Comparison of ENCODE assay signal across 12 cellular contexts in genomic region chr20:44866703-44867335, GRCh38. TPM values are rescaled to one million over a fixed set of nuclear protein-coding genes. Genes with fewer than 3 reads are reported as not detected.
DNase-seq lines count a peak whose midpoint lies in the region; ATAC-seq and TF ChIP-seq lines count a peak whose summit lies in the region.
"Had no signal": no experiment of that assay in that cellular context is flagged by ENCODE, and none has a peak within 500 bp of the region (broad histone marks: within the 10 kb centered on the region; RNA-seq: fewer than 3 reads in every experiment).

No MANE protein-coding gene starts in this region.

- no peaks in the 10 kb centered on the region for H3K9me3 Mint-ChIP-seq in activated T-cell treated with anti-CD3 and anti-CD28 coated beads, Interleukin-2, amount 50 U/mL, for 4 hours
- no peaks in the 10 kb centered on the region for H3K9me3 Mint-ChIP-seq in dendritic cell treated with granulocyte-macrophage colony-stimulating factor and Interleukin-4, amounts not matched to agents 40 ng/mL and 50 ng/mL, for 4 days
- no peaks in the 10 kb centered on the region for H3K9me3 Mint-ChIP-seq in stimulated activated naive B cell treated with anti-CD40 and anti-IgM and Interleukin-4, amounts not matched to agents 10 μg/mL and 1 μg/mL and 100 μg/mL, for 72 hours

- H3K4me1 Mint-ChIP-seq in activated T-cell treated with anti-CD3 and anti-CD28 coated beads, Interleukin-2, amount 50 U/mL, for 4 hours (ENCODE audit: low read depth) = peaks cover 7% of the 10 kb centered on the region
- peaks cover 21% of the 10 kb centered on the region for H3K4me1 Mint-ChIP-seq in dendritic cell treated with granulocyte-macrophage colony-stimulating factor and Interleukin-4, amounts not matched to agents 40 ng/mL and 50 ng/mL, for 4 days (ENCODE audit: low read depth)
- peaks cover 8 to 14% of the 10 kb centered on the region in 2 donors for H3K4me1 Mint-ChIP-seq in stimulated activated naive B cell treated with anti-CD40 and anti-IgM and Interleukin-4, amounts not matched to agents 10 μg/mL and 1 μg/mL and 100 μg/mL, for 72 hours

- no peaks in the 10 kb centered on the region for H3K9me3 ChIP-seq in SK-N-MC (ENCODE audit: low read depth, low read length)
- H3K9me3 ChIP-seq in prostate gland = no peaks in the 10 kb centered on the region
- H3K9me3 ChIP-seq: esophagus squamous epithelium, transverse colon had no signal

- no peak overlapping the region for H3K9ac ChIP-seq in SK-N-MC (ENCODE audit: insufficient read length)

- H3K27me3 ChIP-seq in prostate gland (replicated peaks; ENCODE audit: insufficient read depth) = no peaks in the 10 kb centered on the region
- H3K27me3 ChIP-seq: transverse colon had no signal

- no peak overlapping the region for H3K27ac ChIP-seq in SK-N-MC
- H3K27ac ChIP-seq in prostate gland = no peak overlapping the region
- H3K27ac ChIP-seq: esophagus squamous epithelium, transverse colon had no signal

- 76% methylated on average over 8 of the region's 8 CpGs for WGBS in prostate gland

- TF ChIP-seq CTCF in prostate gland (IDR thresholded peaks at IDR 0.05) = no peak

- DNase-seq in activated T-cell treated with anti-CD3 and anti-CD28 coated beads, Interleukin-2, amount 50 U/mL, for 4 hours = no peak
- no peak for DNase-seq in activated T-cell treated with anti-CD3 and anti-CD28 coated beads, Interleukin-2, amount 50 U/mL, for 48 hours
- DNase-seq in SK-N-MC (ENCODE audit: low read depth, low spot score) (no peak), prostate gland (ENCODE audit: low spot score) (no peak), left lobe of liver (ENCODE audit: low spot score) (no peak)
- no peak for DNase-seq in stimulated activated naive B cell treated with anti-CD40 and anti-IgM and Interleukin-4, amounts not matched to agents 10 μg/mL and 1 μg/mL and 100 μg/mL, for 72 hours
- DNase-seq: esophagus squamous epithelium had no signal

- peak overlapping the region; percentile 63 for H3K4me3 Mint-ChIP-seq in activated T-cell treated with anti-CD3 and anti-CD28 coated beads, Interleukin-2, amount 50 U/mL, for 4 hours
- H3K4me3 Mint-ChIP-seq in dendritic cell treated with granulocyte-macrophage colony-stimulating factor and Interleukin-4, amounts not matched to agents 40 ng/mL and 50 ng/mL, for 4 days = peak overlapping the region; percentile 61
- H3K4me3 Mint-ChIP-seq in stimulated activated naive B cell treated with anti-CD40 and anti-IgM and Interleukin-4, amounts not matched to agents 10 μg/mL and 1 μg/mL and 100 μg/mL, for 72 hours = peak overlapping the region; percentile 61 to 83

- intact Hi-C loops in dendritic cell treated with granulocyte-macrophage colony-stimulating factor and Interleukin-4, amounts not matched to agents 40 ng/mL and 50 ng/mL, for 4 days (cut with micrococcal nuclease) = loop anchor here (1.0 to 10.0 kb wide), 3 partner anchors 72 to 182 kb away; no protein-coding TSS in a partner anchor
- intact Hi-C loops in prostate gland (cut with DNase I) = loop anchor here (2.0 to 5.0 kb wide), 2 partner anchors 120 to 180 kb away; no protein-coding TSS in a partner anchor

- H3K27ac Mint-ChIP-seq in dendritic cell treated with granulocyte-macrophage colony-stimulating factor and Interleukin-4, amounts not matched to agents 40 ng/mL and 50 ng/mL, for 4 days = peak overlapping the region; percentile 26
- H3K27ac Mint-ChIP-seq in stimulated activated naive B cell treated with anti-CD40 and anti-IgM and Interleukin-4, amounts not matched to agents 10 μg/mL and 1 μg/mL and 100 μg/mL, for 72 hours = no peak overlapping the region

- ATAC-seq in activated T-cell treated with anti-CD3 and anti-CD28 coated beads, Interleukin-2, amount 50 U/mL, for 4 hours = peak in 1 of 2 donors; percentile 37
- ATAC-seq in stimulated activated naive B cell treated with anti-CD40 and anti-IgM and Interleukin-4, amounts not matched to agents 10 μg/mL and 1 μg/mL and 100 μg/mL, for 72 hours (replicated peaks) = peak; percentile 82 to 92
- no peak for ATAC-seq in left lobe of liver
- ATAC-seq in GM19463 (IDR thresholded peaks at IDR 0.05; ENCODE audit: unreplicated experiment) = no peak

- no peak for TF ChIP-seq POLR2A in prostate gland (IDR thresholded peaks at IDR 0.05)

- H3K36me3 ChIP-seq in SK-N-MC (ENCODE audit: insufficient read depth, low read length) = no peaks in the 10 kb centered on the region
- H3K36me3 ChIP-seq in prostate gland = no peaks in the 10 kb centered on the region
- H3K36me3 ChIP-seq: esophagus squamous epithelium, transverse colon had no signal

- peak overlapping the region; percentile 40; the same call in 1 of the 2 replicates for H3K4me3 ChIP-seq in SK-N-MC
- H3K4me3 ChIP-seq in prostate gland = no peak overlapping the region

- H3K36me3 Mint-ChIP-seq in activated T-cell treated with anti-CD3 and anti-CD28 coated beads, Interleukin-2, amount 50 U/mL, for 4 hours (ENCODE audit: insufficient read depth) = no peaks in the 10 kb centered on the region
- no peaks in the 10 kb centered on the region for H3K36me3 Mint-ChIP-seq in dendritic cell treated with granulocyte-macrophage colony-stimulating factor and Interleukin-4, amounts not matched to agents 40 ng/mL and 50 ng/mL, for 4 days (ENCODE audit: low read depth)
- no peaks in the 10 kb centered on the region for H3K36me3 Mint-ChIP-seq in stimulated activated naive B cell treated with anti-CD40 and anti-IgM and Interleukin-4, amounts not matched to agents 10 μg/mL and 1 μg/mL and 100 μg/mL, for 72 hours

- peaks cover 3% of the 10 kb centered on the region for H3K27me3 Mint-ChIP-seq in activated T-cell treated with anti-CD3 and anti-CD28 coated beads, Interleukin-2, amount 50 U/mL, for 4 hours (ENCODE audit: low read depth)
- peaks cover 10% of the 10 kb centered on the region for H3K27me3 Mint-ChIP-seq in dendritic cell treated with granulocyte-macrophage colony-stimulating factor and Interleukin-4, amounts not matched to agents 40 ng/mL and 50 ng/mL, for 4 days
- H3K27me3 Mint-ChIP-seq in stimulated activated naive B cell treated with anti-CD40 and anti-IgM and Interleukin-4, amounts not matched to agents 10 μg/mL and 1 μg/mL and 100 μg/mL, for 72 hours = peaks cover 5 to 6% of the 10 kb centered on the region in 2 donors

- H3K4me1 ChIP-seq in prostate gland (replicated peaks) = no peaks in the 10 kb centered on the region

RNA-seq across cellular contexts. Expression of gene YWHAB, which starts 18.7 kb away (rescaled TPM):
- total RNA-seq in activated T-cell treated with anti-CD3 and anti-CD28 coated beads, Interleukin-2, amount 50 U/mL, for 4 hours = 100 to 1,000 TPM; 278 to 293 (median 280) TPM
- 100 to 1,000 TPM; 122 to 131 TPM for total RNA-seq in prostate gland
- total RNA-seq in left lobe of liver = 52.5 TPM

RNA-seq across cellular contexts. Expression of gene PABPC1L, which starts 43.0 kb away (rescaled TPM):
- 10 to 100 TPM; 46.2 to 63.0 (median 50.2) TPM for total RNA-seq in activated T-cell treated with anti-CD3 and anti-CD28 coated beads, Interleukin-2, amount 50 U/mL, for 4 hours
- 10 to 100 TPM; 35.6 to 48.9 TPM for total RNA-seq in prostate gland
- total RNA-seq in left lobe of liver = 37.3 TPM

RNA-seq across cellular contexts. Expression of gene RIMS4, which starts 56.5 kb away (rescaled TPM):
- total RNA-seq in activated T-cell treated with anti-CD3 and anti-CD28 coated beads, Interleukin-2, amount 50 U/mL, for 4 hours = under 1 TPM in 2 of 3 donors, not detected in 1; 0.03 to 0.15 TPM
- total RNA-seq in prostate gland = 10 to 100 TPM in 1 of 2 donors, 1 to 10 TPM in 1; 1.0 to 61.9 TPM
- total RNA-seq in left lobe of liver = not detected
- total RNA-seq: dermis blood vessel endothelial cell; T-helper 2 cell treated with Interferon-gamma antibody and Interleukin-4, amounts not matched to agents 100 ng/mL and 5 ng/mL, for 36 hours had no signal

Comparison
In these comparisons a context has a peak if more than half of its experiments do, and no peak if none do; other contexts are left out.
1. ATAC-seq: peak in stimulated activated naive B cell treated with anti-CD40 and anti-IgM and Interleukin-4, amounts not matched to agents 10 μg/mL and 1 μg/mL and 100 μg/mL, for 72 hours (2 of 2); none in left lobe of liver (single experiment) and GM19463 (single experiment).
2. Peak in every context shown above with its lines, with median percentiles within 50 percentile points of each other: H3K4me3 Mint-ChIP-seq.